2 cellular contexts compared by ENCODE assay signal in genomic region chr3:127042634-127043033, GRCh38.
TF ChIP-seq lines count a peak whose summit lies in the region.

No MANE protein-coding gene starts in this region.

TF ChIP-seq in WTC11, 78 proteins besides CTCF, POLR2A, EP300 and RAD21 (continued from another document):
- peak; percentile 97 for TF ChIP-seq ZNF416 (CRISPR knock-in tag; IDR thresholded peaks at IDR 0.05)

TF ChIP-seq in SK-N-SH, 30 proteins besides CTCF, POLR2A, EP300 and RAD21:
- TF ChIP-seq MAX (IDR thresholded peaks at IDR 0.05; ENCODE audit: low read depth) (no peak), FOXM1 (IDR thresholded peaks at IDR 0.05; ENCODE audit: low read depth) (no peak), RCOR1 (IDR thresholded peaks at IDR 0.05; ENCODE audit: low read length) (no peak), ZBTB33 (IDR thresholded peaks at IDR 0.05; ENCODE audit: borderline replicate concordance, low read depth) (no peak), YY1 (IDR thresholded peaks at IDR 0.05; ENCODE audit: low read depth) (no peak), IRF3 (IDR thresholded peaks at IDR 0.05; ENCODE audit: low read depth, low read length) (no peak), POLR2AphosphoS5 (IDR thresholded peaks at IDR 0.05; ENCODE audit: low read depth, low read length) (no peak), USF1 (IDR thresholded peaks at IDR 0.05; ENCODE audit: borderline replicate concordance, low read depth) (no peak), GATA2 (CRISPR knock-in tag; IDR thresholded peaks at IDR 0.05) (no peak), ELF1 (IDR thresholded peaks at IDR 0.05) (no peak)
TF ChIP-seq in SK-N-SH: peak in this region for 0.
